In the genomic region with DNA sequence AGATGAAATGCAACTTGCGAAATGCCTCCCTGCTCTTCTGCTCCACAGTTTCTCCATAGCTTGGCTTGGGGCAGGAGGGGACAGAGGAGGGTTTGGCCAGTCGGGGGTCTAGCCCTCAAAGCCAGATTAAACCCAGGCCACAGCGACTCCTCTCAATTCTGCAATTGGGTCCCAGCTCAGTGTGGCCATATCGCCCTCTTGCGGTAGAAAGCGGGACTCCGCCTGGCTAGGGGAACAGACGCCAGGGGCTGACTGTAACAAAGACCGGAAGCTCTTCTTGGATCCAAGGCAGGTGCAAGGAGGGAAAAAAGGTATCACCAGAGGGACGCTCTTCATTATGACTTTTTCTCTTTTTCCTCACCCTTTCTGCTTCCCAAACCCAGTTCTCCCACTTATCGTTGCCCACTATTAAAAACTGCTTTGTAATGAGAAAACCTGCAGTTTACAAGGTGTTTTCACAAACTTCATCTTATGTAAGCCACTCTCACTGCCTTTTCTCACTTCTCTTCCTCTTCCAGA, we compare ENCODE assay signal across 2 cellular contexts.
TF ChIP-seq lines count a peak whose summit lies in the region.

No MANE protein-coding gene starts in this region.

TF ChIP-seq in HEK293, 187 proteins besides CTCF, POLR2A, EP300 and RAD21 (continued from another document and continues in another):
- TF ChIP-seq, protein P1, sequence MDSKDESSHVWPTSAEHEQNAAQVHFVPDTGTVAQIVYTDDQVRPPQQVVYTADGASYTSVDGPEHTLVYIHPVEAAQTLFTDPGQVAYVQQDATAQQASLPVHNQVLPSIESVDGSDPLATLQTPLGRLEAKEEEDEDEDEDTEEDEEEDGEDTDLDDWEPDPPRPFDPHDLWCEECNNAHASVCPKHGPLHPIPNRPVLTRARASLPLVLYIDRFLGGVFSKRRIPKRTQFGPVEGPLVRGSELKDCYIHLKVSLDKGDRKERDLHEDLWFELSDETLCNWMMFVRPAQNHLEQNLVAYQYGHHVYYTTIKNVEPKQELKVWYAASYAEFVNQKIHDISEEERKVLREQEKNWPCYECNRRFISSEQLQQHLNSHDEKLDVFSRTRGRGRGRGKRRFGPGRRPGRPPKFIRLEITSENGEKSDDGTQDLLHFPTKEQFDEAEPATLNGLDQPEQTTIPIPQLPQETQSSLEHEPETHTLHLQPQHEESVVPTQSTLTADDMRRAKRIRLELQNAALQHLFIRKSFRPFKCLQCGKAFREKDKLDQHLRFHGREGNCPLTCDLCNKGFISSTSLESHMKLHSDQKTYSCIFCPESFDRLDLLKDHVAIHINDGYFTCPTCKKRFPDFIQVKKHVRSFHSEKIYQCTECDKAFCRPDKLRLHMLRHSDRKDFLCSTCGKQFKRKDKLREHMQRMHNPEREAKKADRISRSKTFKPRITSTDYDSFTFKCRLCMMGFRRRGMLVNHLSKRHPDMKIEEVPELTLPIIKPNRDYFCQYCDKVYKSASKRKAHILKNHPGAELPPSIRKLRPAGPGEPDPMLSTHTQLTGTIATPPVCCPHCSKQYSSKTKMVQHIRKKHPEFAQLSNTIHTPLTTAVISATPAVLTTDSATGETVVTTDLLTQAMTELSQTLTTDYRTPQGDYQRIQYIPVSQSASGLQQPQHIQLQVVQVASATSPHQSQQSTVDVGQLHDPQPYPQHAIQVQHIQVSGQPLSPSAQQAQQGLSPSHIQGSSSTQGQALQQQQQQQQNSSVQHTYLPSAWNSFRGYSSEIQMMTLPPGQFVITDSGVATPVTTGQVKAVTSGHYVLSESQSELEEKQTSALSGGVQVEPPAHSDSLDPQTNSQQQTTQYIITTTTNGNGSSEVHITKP (tag by site-specific recombination; IDR thresholded peaks at IDR 0.05), result no peak
- TF ChIP-seq ZNF610 (tag by site-specific recombination; IDR thresholded peaks at IDR 0.05; ENCODE audit: borderline replicate concordance), result no peak
- TF ChIP-seq, protein P2, sequence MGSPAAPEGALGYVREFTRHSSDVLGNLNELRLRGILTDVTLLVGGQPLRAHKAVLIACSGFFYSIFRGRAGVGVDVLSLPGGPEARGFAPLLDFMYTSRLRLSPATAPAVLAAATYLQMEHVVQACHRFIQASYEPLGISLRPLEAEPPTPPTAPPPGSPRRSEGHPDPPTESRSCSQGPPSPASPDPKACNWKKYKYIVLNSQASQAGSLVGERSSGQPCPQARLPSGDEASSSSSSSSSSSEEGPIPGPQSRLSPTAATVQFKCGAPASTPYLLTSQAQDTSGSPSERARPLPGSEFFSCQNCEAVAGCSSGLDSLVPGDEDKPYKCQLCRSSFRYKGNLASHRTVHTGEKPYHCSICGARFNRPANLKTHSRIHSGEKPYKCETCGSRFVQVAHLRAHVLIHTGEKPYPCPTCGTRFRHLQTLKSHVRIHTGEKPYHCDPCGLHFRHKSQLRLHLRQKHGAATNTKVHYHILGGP (tag by site-specific recombination; IDR thresholded peaks at IDR 0.05), result no peak
- TF ChIP-seq, protein P3, sequence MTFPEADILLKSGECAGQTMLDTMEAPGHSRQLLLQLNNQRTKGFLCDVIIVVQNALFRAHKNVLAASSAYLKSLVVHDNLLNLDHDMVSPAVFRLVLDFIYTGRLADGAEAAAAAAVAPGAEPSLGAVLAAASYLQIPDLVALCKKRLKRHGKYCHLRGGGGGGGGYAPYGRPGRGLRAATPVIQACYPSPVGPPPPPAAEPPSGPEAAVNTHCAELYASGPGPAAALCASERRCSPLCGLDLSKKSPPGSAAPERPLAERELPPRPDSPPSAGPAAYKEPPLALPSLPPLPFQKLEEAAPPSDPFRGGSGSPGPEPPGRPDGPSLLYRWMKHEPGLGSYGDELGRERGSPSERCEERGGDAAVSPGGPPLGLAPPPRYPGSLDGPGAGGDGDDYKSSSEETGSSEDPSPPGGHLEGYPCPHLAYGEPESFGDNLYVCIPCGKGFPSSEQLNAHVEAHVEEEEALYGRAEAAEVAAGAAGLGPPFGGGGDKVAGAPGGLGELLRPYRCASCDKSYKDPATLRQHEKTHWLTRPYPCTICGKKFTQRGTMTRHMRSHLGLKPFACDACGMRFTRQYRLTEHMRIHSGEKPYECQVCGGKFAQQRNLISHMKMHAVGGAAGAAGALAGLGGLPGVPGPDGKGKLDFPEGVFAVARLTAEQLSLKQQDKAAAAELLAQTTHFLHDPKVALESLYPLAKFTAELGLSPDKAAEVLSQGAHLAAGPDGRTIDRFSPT (tag by site-specific recombination; IDR thresholded peaks at IDR 0.05), result no peak
- peak; percentile 58; the same call in 1 of the 2 replicates for TF ChIP-seq ZXDB (tag by site-specific recombination; IDR thresholded peaks at IDR 0.05)
- no peak for TF ChIP-seq ZBTB48 (tag by site-specific recombination; IDR thresholded peaks at IDR 0.05)
- no peak for TF ChIP-seq ELK4 (IDR thresholded peaks at IDR 0.05; ENCODE audit: borderline replicate concordance, low read depth, low read length)
- no peak for TF ChIP-seq ZNF404 (tag by site-specific recombination; IDR thresholded peaks at IDR 0.05)
- no peak for TF ChIP-seq ZNF449 (tag by site-specific recombination; IDR thresholded peaks at IDR 0.05)
- no peak for TF ChIP-seq RBAK (tag by site-specific recombination; IDR thresholded peaks at IDR 0.05)
- TF ChIP-seq ZNF112 (tag by site-specific recombination; IDR thresholded peaks at IDR 0.05), result no peak

TF ChIP-seq in GM12878, 131 proteins besides CTCF, POLR2A, EP300 and RAD21 (continued from another document and continues in another):
- TF ChIP-seq, protein P4, sequence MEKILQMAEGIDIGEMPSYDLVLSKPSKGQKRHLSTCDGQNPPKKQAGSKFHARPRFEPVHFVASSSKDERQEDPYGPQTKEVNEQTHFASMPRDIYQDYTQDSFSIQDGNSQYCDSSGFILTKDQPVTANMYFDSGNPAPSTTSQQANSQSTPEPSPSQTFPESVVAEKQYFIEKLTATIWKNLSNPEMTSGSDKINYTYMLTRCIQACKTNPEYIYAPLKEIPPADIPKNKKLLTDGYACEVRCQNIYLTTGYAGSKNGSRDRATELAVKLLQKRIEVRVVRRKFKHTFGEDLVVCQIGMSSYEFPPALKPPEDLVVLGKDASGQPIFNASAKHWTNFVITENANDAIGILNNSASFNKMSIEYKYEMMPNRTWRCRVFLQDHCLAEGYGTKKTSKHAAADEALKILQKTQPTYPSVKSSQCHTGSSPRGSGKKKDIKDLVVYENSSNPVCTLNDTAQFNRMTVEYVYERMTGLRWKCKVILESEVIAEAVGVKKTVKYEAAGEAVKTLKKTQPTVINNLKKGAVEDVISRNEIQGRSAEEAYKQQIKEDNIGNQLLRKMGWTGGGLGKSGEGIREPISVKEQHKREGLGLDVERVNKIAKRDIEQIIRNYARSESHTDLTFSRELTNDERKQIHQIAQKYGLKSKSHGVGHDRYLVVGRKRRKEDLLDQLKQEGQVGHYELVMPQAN (conservative IDR thresholded peaks at IDR 0.05), result 0 out of 2 replicates have a peak, but pooled peaks have one; percentile 24
- TF ChIP-seq, protein P5, sequence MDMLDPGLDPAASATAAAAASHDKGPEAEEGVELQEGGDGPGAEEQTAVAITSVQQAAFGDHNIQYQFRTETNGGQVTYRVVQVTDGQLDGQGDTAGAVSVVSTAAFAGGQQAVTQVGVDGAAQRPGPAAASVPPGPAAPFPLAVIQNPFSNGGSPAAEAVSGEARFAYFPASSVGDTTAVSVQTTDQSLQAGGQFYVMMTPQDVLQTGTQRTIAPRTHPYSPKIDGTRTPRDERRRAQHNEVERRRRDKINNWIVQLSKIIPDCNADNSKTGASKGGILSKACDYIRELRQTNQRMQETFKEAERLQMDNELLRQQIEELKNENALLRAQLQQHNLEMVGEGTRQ (IDR thresholded peaks at IDR 0.05; ENCODE audit: borderline replicate concordance, low read depth, low read length), result no peak
- peak; percentile 47; the same call in 1 of the 2 replicates for TF ChIP-seq SPI1 (IDR thresholded peaks at IDR 0.05; ENCODE audit: borderline replicate concordance, insufficient read depth, low read depth, low read length)
- TF ChIP-seq ZBTB4 (CRISPR knock-in tag; IDR thresholded peaks at IDR 0.05), result no peak
- TF ChIP-seq SUZ12 (IDR thresholded peaks at IDR 0.05; ENCODE audit: unreplicated experiment), result no peak
- TF ChIP-seq NBN (IDR thresholded peaks at IDR 0.05), result peak; percentile 55; the same call in 1 of the 2 replicates
- no peak for TF ChIP-seq CHD1 (IDR thresholded peaks at IDR 0.05; ENCODE audit: low read depth, low read length)
- no peak for TF ChIP-seq ATF2 (IDR thresholded peaks at IDR 0.05; ENCODE audit: low read length)
- no peak for TF ChIP-seq RELA (IDR thresholded peaks at IDR 0.05; ENCODE audit: borderline replicate concordance, partially characterized antibody)
- peak; percentile 46 to 60; a peak in 2 of 4 replicates for TF ChIP-seq BHLHE40 (IDR thresholded peaks at IDR 0.05; ENCODE audit: borderline replicate concordance in 1 of 2, low read depth in 2 of 2, low read length in 1 of 2)
- no peak for TF ChIP-seq E2F8 (IDR thresholded peaks at IDR 0.05; ENCODE audit: low read depth, partially characterized antibody)
- no peak for TF ChIP-seq BACH1 (IDR thresholded peaks at IDR 0.05; ENCODE audit: borderline replicate concordance)
- TF ChIP-seq ETV6 (conservative IDR thresholded peaks at IDR 0.05 in 1 of 2, IDR thresholded peaks at IDR 0.05 in 1 of 2; ENCODE audit: borderline replicate concordance in 1 of 2, low read depth in 1 of 2), result no peak
- TF ChIP-seq ZNF622 (IDR thresholded peaks at IDR 0.05), result no peak
- TF ChIP-seq ZNF687 (IDR thresholded peaks at IDR 0.05), result peak; percentile 65
- no peak for TF ChIP-seq CEBPB (IDR thresholded peaks at IDR 0.05; ENCODE audit: borderline replicate concordance in 1 of 2, low read depth in 2 of 2, low read length in 2 of 2)
- TF ChIP-seq MXI1 (IDR thresholded peaks at IDR 0.05; ENCODE audit: low read depth, low read length), result no peak
